In the genomic region with DNA sequence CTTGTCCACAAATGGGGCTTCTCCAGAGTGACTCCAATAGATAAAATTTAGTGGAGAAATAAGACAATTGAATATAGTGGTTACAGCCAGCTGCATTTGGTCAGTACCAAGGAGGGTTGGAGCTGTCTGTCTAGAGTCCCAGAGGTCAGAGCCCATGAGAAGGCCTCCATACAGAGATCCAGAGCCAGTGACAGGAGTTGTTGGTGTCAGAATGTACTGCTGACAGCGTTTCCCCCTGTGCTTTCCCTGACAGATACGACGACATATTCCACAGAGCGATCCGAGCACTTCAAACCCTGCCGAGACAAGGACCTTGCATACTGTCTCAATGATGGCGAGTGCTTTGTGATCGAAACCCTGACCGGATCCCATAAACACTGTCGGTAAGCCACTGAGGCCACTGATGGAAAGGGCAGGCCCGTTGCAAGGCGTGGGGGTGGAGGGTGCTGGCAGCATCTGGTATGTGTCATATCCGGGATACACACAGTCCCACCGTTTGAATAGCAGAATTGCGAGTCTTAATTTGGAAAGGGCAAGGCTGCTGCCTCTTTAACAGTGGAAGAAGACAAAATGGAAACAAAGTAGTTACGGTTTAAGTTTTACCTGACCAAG, we compare ENCODE assay signal across 19 cellular contexts.
DNase-seq lines count a peak whose midpoint lies in the region; ATAC-seq and TF ChIP-seq lines count a peak whose summit lies in the region.
"Had no signal": no experiment of that assay in that cellular context is flagged by ENCODE, and none has a peak within 500 bp of the region (broad histone marks: within the 10 kb centered on the region; RNA-seq: fewer than 3 reads in every experiment).

No MANE protein-coding gene starts in this region.

- H3K4me3 Mint-ChIP-seq in stimulated activated effector memory CD8-positive, alpha-beta T cell treated with anti-CD3 and anti-CD28 coated beads, Interleukin-12 subunit alpha, Interleukin-12 subunit beta, amount 100 ng/mL, for 72 hours, result no peak overlapping the region
- H3K4me3 Mint-ChIP-seq: naive B cell had no signal

- peak; percentile 92 to 99 for ATAC-seq in right cardiac atrium
- no peak for ATAC-seq in upper lobe of right lung
- no peak for ATAC-seq in stimulated activated effector memory CD8-positive, alpha-beta T cell treated with anti-CD3 and anti-CD28 coated beads, Interleukin-12 subunit alpha, Interleukin-12 subunit beta, amount 100 ng/mL, for 72 hours
- ATAC-seq: left colon, psoas muscle had no signal

- no peaks in the 10 kb centered on the region for H3K4me1 Mint-ChIP-seq in stimulated activated effector memory CD8-positive, alpha-beta T cell treated with anti-CD3 and anti-CD28 coated beads, Interleukin-12 subunit alpha, Interleukin-12 subunit beta, amount 100 ng/mL, for 72 hours
- H3K4me1 Mint-ChIP-seq: naive B cell had no signal

- H3K4me3 ChIP-seq in NB4 (ENCODE audit: low read depth, low read length) (no peak overlapping the region), choroid plexus epithelial cell (ENCODE audit: low read depth, low read length) (no peak overlapping the region), right cardiac atrium (ENCODE audit: low read length) (peak overlapping the region; percentile 4), smooth muscle cell (peak overlapping the region; percentile 28), upper lobe of right lung (no peak overlapping the region), colonic mucosa (no peak overlapping the region)
- H3K4me3 ChIP-seq: BLaER1, psoas muscle had no signal

- H3K27ac ChIP-seq in right cardiac atrium (ENCODE audit: low read length), result peak overlapping the region; percentile 5
- H3K27ac ChIP-seq in smooth muscle cell (ENCODE audit: low read depth), result peak overlapping the region; percentile 83
- H3K27ac ChIP-seq in upper lobe of right lung, result no peak overlapping the region
- H3K27ac ChIP-seq in colonic mucosa, result no peak overlapping the region
- H3K27ac ChIP-seq: BLaER1, psoas muscle, WERI-Rb-1 had no signal

- TF ChIP-seq POLR2A in NB4 (IDR thresholded peaks at IDR 0.05; ENCODE audit: extremely low read depth, insufficient read length), result no peak

- H3K27me3 ChIP-seq in right cardiac atrium (ENCODE audit: control insufficient read depth, insufficient read depth), result no peaks in the 10 kb centered on the region
- H3K27me3 ChIP-seq in smooth muscle cell (ENCODE audit: low read depth), result no peaks in the 10 kb centered on the region
- H3K27me3 ChIP-seq in upper lobe of right lung, result no peaks in the 10 kb centered on the region
- no peaks in the 10 kb centered on the region for H3K27me3 ChIP-seq in colonic mucosa
- H3K27me3 ChIP-seq: BLaER1 had no signal

- peaks cover 7% of the 10 kb centered on the region for H3F3A ChIP-seq in smooth muscle cell (ENCODE audit: low read depth)

- no peak overlapping the region for H3K27ac Mint-ChIP-seq in stimulated activated effector memory CD8-positive, alpha-beta T cell treated with anti-CD3 and anti-CD28 coated beads, Interleukin-12 subunit alpha, Interleukin-12 subunit beta, amount 100 ng/mL, for 72 hours
- H3K27ac Mint-ChIP-seq: activated T-helper 2 cell treated with anti-CD3 and anti-CD28 coated beads, Interferon-gamma antibody, Interleukin-2, Interleukin-4, amounts not matched to agents 10 μg/mL and 5 μg/mL and 100 μg/mL, durations not matched to agents 14 hours and 24 hours and 36 hours; naive B cell had no signal

- H3K36me3 ChIP-seq in smooth muscle cell (ENCODE audit: low read depth) (no peaks in the 10 kb centered on the region), upper lobe of right lung (no peaks in the 10 kb centered on the region), colonic mucosa (no peaks in the 10 kb centered on the region)
- H3K36me3 ChIP-seq: WERI-Rb-1 had no signal

- WGBS in right cardiac atrium, result 33% methylated on average over 16 of the region's 16 CpGs
- 21% methylated on average over 16 of the region's 16 CpGs for WGBS in smooth muscle cell (ENCODE audit: low lambda C conversion rate)

- no peaks in the 10 kb centered on the region for H3K79me2 ChIP-seq in smooth muscle cell (ENCODE audit: low read depth)

- no peaks in the 10 kb centered on the region for H3K4me1 ChIP-seq in right cardiac atrium (ENCODE audit: control insufficient read depth, insufficient read depth, low read length)
- H3K4me1 ChIP-seq in smooth muscle cell (ENCODE audit: low read depth), result no peaks in the 10 kb centered on the region
- no peaks in the 10 kb centered on the region for H3K4me1 ChIP-seq in upper lobe of right lung
- H3K4me1 ChIP-seq in colonic mucosa, result no peaks in the 10 kb centered on the region
- H3K4me1 ChIP-seq: psoas muscle had no signal

- peak overlapping the region; percentile 95 for H2AFZ ChIP-seq in smooth muscle cell (ENCODE audit: low read depth)

- intact Hi-C loops in right cardiac atrium (cut with DNase I) (no loop called here), upper lobe of right lung (cut with DNase I) (no loop called here), colonic mucosa (cut with DNase I) (no loop called here)

- H3K9me3 ChIP-seq in right cardiac atrium (ENCODE audit: control insufficient read depth, low read length) (no peaks in the 10 kb centered on the region), smooth muscle cell (replicated peaks; ENCODE audit: low read depth) (no peaks in the 10 kb centered on the region), upper lobe of right lung (no peaks in the 10 kb centered on the region), colonic mucosa (no peaks in the 10 kb centered on the region)
- H3K9me3 ChIP-seq: BLaER1, psoas muscle had no signal

- H3K4me2 ChIP-seq in smooth muscle cell, result peak overlapping the region; percentile 81
- H3K4me2 ChIP-seq: BLaER1 had no signal

- H3K9me3 Mint-ChIP-seq in stimulated activated effector memory CD8-positive, alpha-beta T cell treated with anti-CD3 and anti-CD28 coated beads, Interleukin-12 subunit alpha, Interleukin-12 subunit beta, amount 100 ng/mL, for 72 hours, result peaks cover 7% of the 10 kb centered on the region
- H3K9me3 Mint-ChIP-seq: naive B cell had no signal

- DNase-seq in NB4 (ENCODE audit: low read depth), result peak; percentile 5
- peak; percentile 5 for DNase-seq in choroid plexus epithelial cell (ENCODE audit: low read depth)
- peak; percentile 71 to 76 (median 74) for DNase-seq in right cardiac atrium
- no peak for DNase-seq in smooth muscle cell (lab: John Stamatoyannopoulos, UW; ENCODE audit: unreplicated experiment)
- no peak for DNase-seq in upper lobe of right lung
- no peak for DNase-seq in colonic mucosa
- DNase-seq in stimulated activated effector memory CD8-positive, alpha-beta T cell treated with anti-CD3 and anti-CD28 coated beads, Interleukin-12 subunit alpha, Interleukin-12 subunit beta, amount 100 ng/mL, for 72 hours (ENCODE audit: low spot score in 2 of 2), result no peak
- DNase-seq: amniotic stem cell, DMS 273 treated with DMSO at 0.1 percent for 48 hours, hippocampal formation, Kasumi-1, naive B cell, NCI-H1436 treated with DMSO at 0.1 percent for 48 hours, NCI-H226, psoas muscle, WERI-Rb-1 had no signal

- H3K36me3 Mint-ChIP-seq in stimulated activated effector memory CD8-positive, alpha-beta T cell treated with anti-CD3 and anti-CD28 coated beads, Interleukin-12 subunit alpha, Interleukin-12 subunit beta, amount 100 ng/mL, for 72 hours, result no peaks in the 10 kb centered on the region
- H3K36me3 Mint-ChIP-seq: naive B cell had no signal

- TF ChIP-seq CTCF in NB4 (IDR thresholded peaks at IDR 0.05; ENCODE audit: low read depth, low read length) (no peak), choroid plexus epithelial cell (conservative IDR thresholded peaks at IDR 0.05; ENCODE audit: low read depth, low read length) (no peak), smooth muscle cell (IDR thresholded peaks at IDR 0.05; ENCODE audit: borderline replicate concordance, insufficient read depth, poor library complexity, severe bottlenecking) (no peak), upper lobe of right lung (IDR thresholded peaks at IDR 0.05) (no peak), colonic mucosa (IDR thresholded peaks at IDR 0.05) (no peak)

- H3K9ac ChIP-seq in smooth muscle cell (ENCODE audit: low read depth) (peak overlapping the region; percentile 40), colonic mucosa (ENCODE audit: low read depth in 2 of 2, low read length in 2 of 2) (no peak overlapping the region)
- H3K9ac ChIP-seq: BLaER1 had no signal

- no peaks in the 10 kb centered on the region for H4K20me1 ChIP-seq in smooth muscle cell (ENCODE audit: low read depth)
- H4K20me1 ChIP-seq: BLaER1 had no signal

Comparison
In these comparisons a context has a peak if more than half of its experiments do, and no peak if none do; other contexts are left out.
1. DNase-seq: peak in NB4 (single experiment), choroid plexus epithelial cell (single experiment) and right cardiac atrium (3 of 3); none in smooth muscle cell (single experiment), upper lobe of right lung (single experiment), colonic mucosa (single experiment) and stimulated activated effector memory CD8-positive, alpha-beta T cell treated with anti-CD3 and anti-CD28 coated beads, Interleukin-12 subunit alpha, Interleukin-12 subunit beta, amount 100 ng/mL, for 72 hours (0 of 2).
2. H3K4me3 ChIP-seq: peak in right cardiac atrium (single experiment) and smooth muscle cell (single experiment); none in NB4 (single experiment), choroid plexus epithelial cell (single experiment), upper lobe of right lung (single experiment) and colonic mucosa (single experiment).
3. ATAC-seq: peak in right cardiac atrium (2 of 2); none in upper lobe of right lung (single experiment) and stimulated activated effector memory CD8-positive, alpha-beta T cell treated with anti-CD3 and anti-CD28 coated beads, Interleukin-12 subunit alpha, Interleukin-12 subunit beta, amount 100 ng/mL, for 72 hours (single experiment).
4. H3K27ac ChIP-seq: peak in right cardiac atrium (single experiment) and smooth muscle cell (single experiment); none in upper lobe of right lung (single experiment) and colonic mucosa (single experiment).